1 cellular context compared by ENCODE assay signal in the genomic region with DNA sequence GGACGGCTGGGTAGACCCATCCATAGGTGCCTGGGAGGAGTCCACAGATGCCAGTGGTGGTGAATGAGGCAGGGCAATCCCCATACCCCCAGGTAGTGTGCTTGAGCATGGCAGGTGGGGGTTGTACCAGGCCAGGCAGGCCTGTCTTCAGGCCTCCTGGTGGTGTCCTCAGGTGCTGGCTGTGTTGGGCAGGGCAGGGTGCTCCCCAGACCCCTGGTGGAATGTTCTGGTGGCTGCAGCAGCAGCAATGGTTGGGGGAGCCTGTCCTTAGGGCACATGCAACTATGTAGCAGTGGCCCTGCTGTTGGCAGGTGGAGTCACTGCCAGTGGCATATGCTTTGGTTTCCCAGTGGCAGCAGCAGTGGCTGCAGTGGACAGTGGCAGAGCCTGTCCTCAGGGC.
TF ChIP-seq lines count a peak whose summit lies in the region.

No MANE protein-coding gene starts in this region.

TF ChIP-seq in K562, 482 proteins besides CTCF, POLR2A, EP300 and RAD21:
- no peak for TF ChIP-seq ZNF23 (CRISPR knock-in tag; IDR thresholded peaks at IDR 0.05)
- TF ChIP-seq ZZZ3 (IDR thresholded peaks at IDR 0.05): no peak
- no peak for TF ChIP-seq FOSL1 (tag; conservative IDR thresholded peaks at IDR 0.05)
- no peak for TF ChIP-seq MYNN (IDR thresholded peaks at IDR 0.05)
- no peak for TF ChIP-seq MYNN (CRISPR knock-in tag; IDR thresholded peaks at IDR 0.05)
- TF ChIP-seq JUNB (CRISPR knock-in tag; conservative IDR thresholded peaks at IDR 0.05): no peak
- no peak for TF ChIP-seq NCOA4 (IDR thresholded peaks at IDR 0.05; ENCODE audit: partially characterized antibody)
- TF ChIP-seq MEF2A (IDR thresholded peaks at IDR 0.05; ENCODE audit: control insufficient read depth, low read depth, low read length): no peak
- no peak for TF ChIP-seq GABPB2 (CRISPR knock-in tag; conservative IDR thresholded peaks at IDR 0.05)
- TF ChIP-seq ZNF57 (CRISPR knock-in tag; IDR thresholded peaks at IDR 0.05): no peak
- TF ChIP-seq POLR2G (IDR thresholded peaks at IDR 0.05; ENCODE audit: low read depth, low read length): 0 out of 2 replicates have a peak, but pooled peaks have one; percentile 12
- no peak for TF ChIP-seq NUFIP1 (IDR thresholded peaks at IDR 0.05; ENCODE audit: partially characterized antibody)
- TF ChIP-seq ZSCAN32 (CRISPR knock-in tag; IDR thresholded peaks at IDR 0.05): no peak
- no peak for TF ChIP-seq FUS (optimal IDR thresholded peaks at IDR 0.05; ENCODE audit: low read depth, low read length)
- TF ChIP-seq, protein P1, sequence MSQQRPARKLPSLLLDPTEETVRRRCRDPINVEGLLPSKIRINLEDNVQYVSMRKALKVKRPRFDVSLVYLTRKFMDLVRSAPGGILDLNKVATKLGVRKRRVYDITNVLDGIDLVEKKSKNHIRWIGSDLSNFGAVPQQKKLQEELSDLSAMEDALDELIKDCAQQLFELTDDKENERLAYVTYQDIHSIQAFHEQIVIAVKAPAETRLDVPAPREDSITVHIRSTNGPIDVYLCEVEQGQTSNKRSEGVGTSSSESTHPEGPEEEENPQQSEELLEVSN (IDR thresholded peaks at IDR 0.05; ENCODE audit: borderline replicate concordance in 1 of 2, extremely low read depth in 1 of 2, insufficient read depth in 1 of 2, insufficient read length in 1 of 2, low read depth in 1 of 2, low read length in 1 of 2, poor library complexity in 1 of 2, severe bottlenecking in 1 of 2): peak in 1 of 2 experiments; percentile 10
- TF ChIP-seq RBM34 (IDR thresholded peaks at IDR 0.05; ENCODE audit: borderline replicate concordance, insufficient read depth, low read length): no peak
- TF ChIP-seq, protein P2, sequence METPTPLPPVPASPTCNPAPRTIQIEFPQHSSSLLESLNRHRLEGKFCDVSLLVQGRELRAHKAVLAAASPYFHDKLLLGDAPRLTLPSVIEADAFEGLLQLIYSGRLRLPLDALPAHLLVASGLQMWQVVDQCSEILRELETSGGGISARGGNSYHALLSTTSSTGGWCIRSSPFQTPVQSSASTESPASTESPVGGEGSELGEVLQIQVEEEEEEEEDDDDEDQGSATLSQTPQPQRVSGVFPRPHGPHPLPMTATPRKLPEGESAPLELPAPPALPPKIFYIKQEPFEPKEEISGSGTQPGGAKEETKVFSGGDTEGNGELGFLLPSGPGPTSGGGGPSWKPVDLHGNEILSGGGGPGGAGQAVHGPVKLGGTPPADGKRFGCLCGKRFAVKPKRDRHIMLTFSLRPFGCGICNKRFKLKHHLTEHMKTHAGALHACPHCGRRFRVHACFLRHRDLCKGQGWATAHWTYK (CRISPR knock-in tag; IDR thresholded peaks at IDR 0.05): no peak
- TF ChIP-seq, protein P3, sequence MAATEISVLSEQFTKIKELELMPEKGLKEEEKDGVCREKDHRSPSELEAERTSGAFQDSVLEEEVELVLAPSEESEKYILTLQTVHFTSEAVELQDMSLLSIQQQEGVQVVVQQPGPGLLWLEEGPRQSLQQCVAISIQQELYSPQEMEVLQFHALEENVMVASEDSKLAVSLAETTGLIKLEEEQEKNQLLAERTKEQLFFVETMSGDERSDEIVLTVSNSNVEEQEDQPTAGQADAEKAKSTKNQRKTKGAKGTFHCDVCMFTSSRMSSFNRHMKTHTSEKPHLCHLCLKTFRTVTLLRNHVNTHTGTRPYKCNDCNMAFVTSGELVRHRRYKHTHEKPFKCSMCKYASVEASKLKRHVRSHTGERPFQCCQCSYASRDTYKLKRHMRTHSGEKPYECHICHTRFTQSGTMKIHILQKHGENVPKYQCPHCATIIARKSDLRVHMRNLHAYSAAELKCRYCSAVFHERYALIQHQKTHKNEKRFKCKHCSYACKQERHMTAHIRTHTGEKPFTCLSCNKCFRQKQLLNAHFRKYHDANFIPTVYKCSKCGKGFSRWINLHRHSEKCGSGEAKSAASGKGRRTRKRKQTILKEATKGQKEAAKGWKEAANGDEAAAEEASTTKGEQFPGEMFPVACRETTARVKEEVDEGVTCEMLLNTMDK (IDR thresholded peaks at IDR 0.05; ENCODE audit: borderline replicate concordance, insufficient read depth, low read depth, low read length, poor library complexity, severe bottlenecking): peak; percentile 63
- no peak for TF ChIP-seq CBX5 (IDR thresholded peaks at IDR 0.05; ENCODE audit: borderline replicate concordance, low read depth)
- TF ChIP-seq, protein P4, sequence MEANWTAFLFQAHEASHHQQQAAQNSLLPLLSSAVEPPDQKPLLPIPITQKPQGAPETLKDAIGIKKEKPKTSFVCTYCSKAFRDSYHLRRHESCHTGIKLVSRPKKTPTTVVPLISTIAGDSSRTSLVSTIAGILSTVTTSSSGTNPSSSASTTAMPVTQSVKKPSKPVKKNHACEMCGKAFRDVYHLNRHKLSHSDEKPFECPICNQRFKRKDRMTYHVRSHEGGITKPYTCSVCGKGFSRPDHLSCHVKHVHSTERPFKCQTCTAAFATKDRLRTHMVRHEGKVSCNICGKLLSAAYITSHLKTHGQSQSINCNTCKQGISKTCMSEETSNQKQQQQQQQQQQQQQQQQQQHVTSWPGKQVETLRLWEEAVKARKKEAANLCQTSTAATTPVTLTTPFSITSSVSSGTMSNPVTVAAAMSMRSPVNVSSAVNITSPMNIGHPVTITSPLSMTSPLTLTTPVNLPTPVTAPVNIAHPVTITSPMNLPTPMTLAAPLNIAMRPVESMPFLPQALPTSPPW (CRISPR knock-in tag; IDR thresholded peaks at IDR 0.05): no peak
- TF ChIP-seq ZNF197 (CRISPR knock-in tag; IDR thresholded peaks at IDR 0.05; ENCODE audit: low read depth): no peak
